Comparison of ENCODE assay signal across 13 cellular contexts in the genomic region with DNA sequence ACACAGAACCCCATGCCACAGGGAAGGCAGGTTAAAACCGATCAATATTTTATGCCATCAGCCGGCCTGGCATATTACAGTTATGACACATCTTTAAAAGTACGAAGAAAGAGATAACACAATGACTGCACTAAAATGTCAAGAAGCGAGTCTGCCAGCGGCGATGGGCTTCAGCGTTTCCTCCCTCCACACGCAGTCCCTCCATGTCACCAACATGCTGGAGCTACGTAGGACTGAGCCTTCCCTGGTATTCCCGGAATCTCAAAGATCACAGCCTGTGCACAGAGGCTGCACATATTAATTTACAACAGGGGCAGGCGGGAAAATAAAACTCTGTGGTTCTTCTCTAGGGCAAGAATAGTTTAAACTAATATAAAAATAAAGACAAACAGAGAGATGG.
DNase-seq lines count a peak whose midpoint lies in the region; ATAC-seq and TF ChIP-seq lines count a peak whose summit lies in the region.
"Had no signal": no experiment of that assay in that cellular context is flagged by ENCODE, and none has a peak within 500 bp of the region (broad histone marks: within the 10 kb centered on the region; RNA-seq: fewer than 3 reads in every experiment).

No MANE protein-coding gene starts in this region.

- no peak overlapping the region for H2AK5ac ChIP-seq in trophoblast cell (ENCODE audit: low read length)

- H3K27ac ChIP-seq in heart left ventricle (peak overlapping the region in 8 of 12 donors; percentile 50 to 89 (median 76)), trophoblast cell (ENCODE audit: low read depth, low read length) (no peak overlapping the region)
- H3K27ac ChIP-seq: BLaER1 treated with 17β-estradiol and CSF1 and Interleukin-3, amounts not matched to agents 10 nM and 100 nM had no signal

- no peaks in the 10 kb centered on the region for H3K79me1 ChIP-seq in trophoblast cell (ENCODE audit: low read length)

- no peak overlapping the region for H3K23ac ChIP-seq in trophoblast cell (ENCODE audit: low read length)

- H3K18ac ChIP-seq in trophoblast cell (ENCODE audit: low read length) = no peak overlapping the region

- TF ChIP-seq POLR2A in heart left ventricle (IDR thresholded peaks at IDR 0.05) = no peak

- no peak overlapping the region for H3K14ac ChIP-seq in trophoblast cell (ENCODE audit: low read length)

- H3K4me1 ChIP-seq in heart left ventricle (peaks cover 0 to 21% (median 0%) of the 10 kb centered on the region in 12 donors), trophoblast cell (ENCODE audit: control insufficient read depth in 1 of 2, insufficient read depth in 2 of 2, low read length in 2 of 2) (no peaks in the 10 kb centered on the region)
- H3K4me1 ChIP-seq: HAP-1 had no signal

- no peak overlapping the region for H3K4ac ChIP-seq in trophoblast cell (ENCODE audit: low read depth, low read length)

- H2AFZ ChIP-seq in trophoblast cell (ENCODE audit: insufficient read depth, low read length, poor library complexity) = no peak overlapping the region

- H3K9ac ChIP-seq in trophoblast cell (ENCODE audit: low read length) = no peak overlapping the region
- H3K9ac ChIP-seq: BLaER1 treated with 17β-estradiol and CSF1 and Interleukin-3, amounts not matched to agents 10 nM and 100 nM had no signal

- H3K4me3 ChIP-seq in heart left ventricle (no peak overlapping the region), trophoblast cell (ENCODE audit: low read depth, low read length) (no peak overlapping the region), foreskin fibroblast (ENCODE audit: low read depth in 1 of 2, low read length in 2 of 2) (no peak overlapping the region)
- H3K4me3 ChIP-seq: BLaER1 treated with 17β-estradiol and CSF1 and Interleukin-3, amounts not matched to agents 10 nM and 100 nM; HAP-1 had no signal

- H4K8ac ChIP-seq in trophoblast cell (ENCODE audit: low read depth, low read length) = no peak overlapping the region

- H3K9me3 ChIP-seq in heart left ventricle (no peaks in the 10 kb centered on the region), trophoblast cell (ENCODE audit: insufficient read depth, low read depth, low read length) (peaks cover 1% of the 10 kb centered on the region)
- H3K9me3 ChIP-seq: HAP-1 had no signal

- DNase-seq in Daoy (ENCODE audit: low read depth) (peak; percentile 25), heart left ventricle (peak in 2 of 5 donors; percentile 29 to 48), left ventricle myocardium superior (no peak), trophoblast cell (peak; percentile 25 to 26), NCI-H1105 (lab: John Stamatoyannopoulos, UW) (no peak), foreskin fibroblast (no peak)
- DNase-seq: Calu3; CD8-positive, alpha-beta T cell; DND-41 had no signal

- intact Hi-C loops in heart left ventricle (cut with DNase I) (no loop called here), left ventricle myocardium superior (cut with micrococcal nuclease) (no loop called here)

- H2BK12ac ChIP-seq in trophoblast cell (ENCODE audit: low read length) = no peak overlapping the region

- H3K79me2 ChIP-seq in trophoblast cell (ENCODE audit: control insufficient read depth, insufficient read depth, low read length, poor library complexity) = no peaks in the 10 kb centered on the region

- no peak overlapping the region for H4K91ac ChIP-seq in trophoblast cell (ENCODE audit: low read depth, low read length)

- H3K27me3 ChIP-seq in heart left ventricle (no peaks in the 10 kb centered on the region), trophoblast cell (ENCODE audit: insufficient read depth, low read length) (no peaks in the 10 kb centered on the region)
- H3K27me3 ChIP-seq: BLaER1 treated with 17β-estradiol and CSF1 and Interleukin-3, amounts not matched to agents 10 nM and 100 nM had no signal

- H4K12ac ChIP-seq in trophoblast cell (ENCODE audit: low read depth, low read length) = no peak overlapping the region

- no peak overlapping the region for H2BK120ac ChIP-seq in trophoblast cell (ENCODE audit: insufficient read depth, low read length, poor library complexity)

- no peaks in the 10 kb centered on the region for H3K36me3 ChIP-seq in heart left ventricle
- no peaks in the 10 kb centered on the region for H3K36me3 ChIP-seq in trophoblast cell (ENCODE audit: control insufficient read depth in 1 of 2, insufficient read depth in 2 of 2, low read length in 2 of 2)
- H3K36me3 ChIP-seq: BLaER1 treated with 17β-estradiol and CSF1 and Interleukin-3, amounts not matched to agents 10 nM and 100 nM; HAP-1 had no signal

- no peak overlapping the region for H2BK5ac ChIP-seq in trophoblast cell (ENCODE audit: low read depth, low read length, poor library complexity)

- H3K4me2 ChIP-seq in trophoblast cell (ENCODE audit: low read length) = no peak overlapping the region

- WGBS in heart left ventricle, 4 donors = 47 to 67% (median 52%) methylated on average over 11 of the region's 11 CpGs
- no CpG with 5 or more reads among the region's 11 CpGs for WGBS in trophoblast cell (ENCODE audit: extremely low coverage, insufficient coverage, insufficient read length)

- peak; percentile 60 to 91 (median 74) for ATAC-seq in heart left ventricle
- peak; percentile 86 for ATAC-seq in left ventricle myocardium superior
- no peak for ATAC-seq in GM21723 (IDR thresholded peaks at IDR 0.05; ENCODE audit: unreplicated experiment)
- ATAC-seq: CD8-positive, alpha-beta T cell; HepG2 had no signal

- TF ChIP-seq CTCF in heart left ventricle (IDR thresholded peaks at IDR 0.05) (no peak), foreskin fibroblast (IDR thresholded peaks at IDR 0.05; ENCODE audit: low read depth, low read length) (no peak)

Comparison
In these comparisons a context has a peak if more than half of its experiments do, and no peak if none do; other contexts are left out.
1. DNase-seq: peak in Daoy (single experiment) and trophoblast cell (2 of 2); none in left ventricle myocardium superior (single experiment), NCI-H1105 (single experiment) and foreskin fibroblast (0 of 2).